ENCODE assay signal across 31 cellular contexts in the genomic region with DNA sequence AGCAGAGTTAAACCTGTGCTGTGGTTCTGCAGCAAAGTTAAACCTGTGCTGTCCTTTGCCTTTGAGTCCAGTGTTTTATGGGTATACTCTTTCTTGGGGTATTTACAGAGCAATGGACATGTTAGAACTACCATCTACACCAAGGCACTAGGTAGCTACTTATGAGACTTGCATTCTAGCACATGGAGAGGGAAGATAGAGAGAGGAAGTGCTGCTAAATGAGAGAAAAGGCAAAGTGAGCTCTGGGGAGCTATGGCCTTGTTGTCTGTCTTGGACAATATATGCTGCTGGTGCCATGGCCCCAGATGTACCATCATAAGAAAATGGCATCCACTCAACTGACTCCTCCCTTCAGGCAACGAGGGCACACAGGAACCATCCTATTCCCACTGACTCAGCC.
"Had no signal": no experiment of that assay in that cellular context is flagged by ENCODE, and none has a peak within 500 bp of the region (broad histone marks: within the 10 kb centered on the region; RNA-seq: fewer than 3 reads in every experiment).

No MANE protein-coding gene starts in this region.

- H3K4me3 Mint-ChIP-seq: activated CD4-positive, alpha-beta T cell treated with anti-CD3 and anti-CD28 coated beads, Interleukin-2, amount 10 ng/mL, durations not matched to agents 7 days and 5 days; activated CD8-positive, alpha-beta memory T cell treated with anti-CD3 and anti-CD28 coated beads, Interleukin-2, amount 10 ng/mL, durations not matched to agents 7 days and 5 days; activated naive CD4-positive, alpha-beta T cell treated with anti-CD3 and anti-CD28 coated beads, Interleukin-2, amount 10 ng/mL, durations not matched to agents 7 days and 5 days; activated naive CD8-positive, alpha-beta T cell; activated naive CD8-positive, alpha-beta T cell treated with anti-CD3 and anti-CD28 coated beads, Interleukin-2, amount 50 U/mL, for 24 hours; brain had no signal

- H3K27ac ChIP-seq: Peyer's patch, SJSA1, WERI-Rb-1 had no signal

- H3K4me3 ChIP-seq: Peyer's patch, SJSA1 had no signal

- H3K27me3 Mint-ChIP-seq: activated CD8-positive, alpha-beta memory T cell treated with anti-CD3 and anti-CD28 coated beads, Interleukin-2, amount 10 ng/mL, durations not matched to agents 7 days and 5 days; activated naive CD8-positive, alpha-beta T cell; activated naive CD8-positive, alpha-beta T cell treated with anti-CD3 and anti-CD28 coated beads, Interleukin-2, amount 50 U/mL, for 24 hours had no signal

- H3K27me3 ChIP-seq: Peyer's patch, SJSA1 had no signal

- DNase-seq: activated CD4-positive, alpha-beta T cell treated with anti-CD3 and anti-CD28 coated beads for 1 hour; activated CD4-positive, alpha-beta T cell treated with anti-CD3 and anti-CD28 coated beads, Interleukin-2, amount 10 ng/mL, durations not matched to agents 7 days and 5 days; activated CD4-positive, alpha-beta T cell treated with anti-CD3 and anti-CD28 coated beads, Interleukin-2, amount 50 U/mL, for 48 hours; activated CD4-positive, CD25-positive, alpha-beta regulatory T cell; activated CD8-positive, alpha-beta memory T cell treated with anti-CD3 and anti-CD28 coated beads for 24 hours; activated CD8-positive, alpha-beta memory T cell treated with anti-CD3 and anti-CD28 coated beads, Interleukin-2, amount 10 ng/mL, durations not matched to agents 7 days and 5 days; activated CD8-positive, alpha-beta memory T cell treated with anti-CD3 and anti-CD28 coated beads, Interleukin-2, amount 50 U/mL, for 48 hours; activated effector memory CD4-positive, alpha-beta T cell treated with Interleukin-2 at 50 U/mL for 16 hours; activated naive CD4-positive, alpha-beta T cell treated with anti-CD3 and anti-CD28 coated beads, Interleukin-2, amount 10 ng/mL, durations not matched to agents 7 days and 5 days; activated naive CD8-positive, alpha-beta T cell treated with anti-CD3 and anti-CD28 coated beads, Interleukin-2, amount 50 U/mL, for 24 hours; activated T-cell treated with anti-CD3 and anti-CD28 coated beads, Interleukin-2, amount 50 U/mL, for 48 hours; anterior cingulate cortex; caudate nucleus; cerebellar nuclear complex; NCI-H1092; NCI-H1436 treated with DMSO at 0.1 percent for 48 hours; NCI-H1694 treated with DMSO at 0.1 percent for 48 hours; NCI-H2029; NCI-H345; NCI-H524 treated with DMSO at 0.1 percent for 48 hours; PC-3; Peyer's patch; RPMI8226; SHP77 treated with DMSO at 0.1 percent for 48 hours; SK-N-SH; T-helper 1 cell; T1000; WERI-Rb-1 had no signal

- H3K36me3 ChIP-seq: Peyer's patch, SJSA1 had no signal

- H3K9me3 ChIP-seq: Peyer's patch, SJSA1, SK-N-SH had no signal

- ATAC-seq: activated CD8-positive, alpha-beta memory T cell treated with anti-CD3 and anti-CD28 coated beads, Interleukin-2, amount 10 ng/mL, durations not matched to agents 7 days and 5 days; activated naive CD8-positive, alpha-beta T cell treated with anti-CD3 and anti-CD28 coated beads, Interleukin-2, amount 50 U/mL, for 24 hours; PC-3 had no signal

- H3K27ac Mint-ChIP-seq: activated CD4-positive, alpha-beta T cell treated with anti-CD3 and anti-CD28 coated beads, Interleukin-2, amount 10 ng/mL, durations not matched to agents 7 days and 5 days; activated CD8-positive, alpha-beta memory T cell treated with anti-CD3 and anti-CD28 coated beads, Interleukin-2, amount 10 ng/mL, durations not matched to agents 7 days and 5 days; activated naive CD4-positive, alpha-beta T cell treated with anti-CD3 and anti-CD28 coated beads, Interleukin-2, amount 10 ng/mL, durations not matched to agents 7 days and 5 days; activated naive CD8-positive, alpha-beta T cell; activated naive CD8-positive, alpha-beta T cell treated with anti-CD3 and anti-CD28 coated beads, Interleukin-2, amount 50 U/mL, for 24 hours had no signal

- H3K4me1 ChIP-seq: SJSA1 had no signal
